In the genomic region with DNA sequence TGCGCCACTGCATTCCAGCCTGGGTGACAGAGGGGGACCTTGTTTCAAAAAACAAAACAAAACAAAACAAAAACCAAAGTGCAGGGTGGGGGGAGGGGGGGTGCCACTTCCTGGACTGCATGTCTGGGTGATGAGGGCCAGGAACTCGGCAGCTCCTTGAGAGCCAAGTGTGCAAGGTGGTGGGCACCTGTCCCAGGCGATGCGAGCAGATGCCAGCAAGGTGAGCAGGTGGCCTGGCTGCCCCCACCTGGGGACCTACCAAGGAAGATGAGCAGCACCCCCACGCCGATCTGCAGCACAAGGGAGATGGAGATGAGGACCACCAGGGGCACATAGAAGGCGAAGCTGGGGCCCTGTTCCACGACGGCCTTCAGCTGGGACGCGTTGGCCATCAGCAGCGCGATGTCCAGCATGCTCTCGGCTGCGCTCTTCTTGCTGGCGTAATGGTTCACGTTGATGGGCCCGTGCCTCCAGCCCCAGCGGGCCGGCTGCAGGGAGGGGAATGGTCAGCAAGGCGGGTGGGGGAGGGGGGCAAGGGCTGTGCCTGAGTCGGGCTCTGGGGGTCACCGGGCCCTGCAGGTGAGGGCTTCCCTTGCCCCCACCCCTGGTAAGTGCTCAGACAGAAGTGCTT, we compare ENCODE assay signal across 11 cellular contexts. TPM values are rescaled to one million over a fixed set of nuclear protein-coding genes. Genes with fewer than 3 reads are reported as not detected.
DNase-seq lines count a peak whose midpoint lies in the region; ATAC-seq and TF ChIP-seq lines count a peak whose summit lies in the region.
"Had no signal": no experiment of that assay in that cellular context is flagged by ENCODE, and none has a peak within 500 bp of the region (broad histone marks: within the 10 kb centered on the region; RNA-seq: fewer than 3 reads in every experiment).

No MANE protein-coding gene starts in this region.

- no peak overlapping the region for H2BK12ac ChIP-seq in trophoblast cell (ENCODE audit: low read length)

- no peaks in the 10 kb centered on the region for H3K9me2 ChIP-seq in PC-3 (replicated peaks; ENCODE audit: low read length)

- H3K4me1 ChIP-seq in CD4-positive, CD25-positive, alpha-beta regulatory T cell (ENCODE audit: control insufficient read depth, insufficient read depth, low read length, poor library complexity, severe bottlenecking), result peaks cover 51% of the 10 kb centered on the region
- peaks cover 6 to 16% of the 10 kb centered on the region in 2 experiments for H3K4me1 ChIP-seq in trophoblast cell (ENCODE audit: control insufficient read depth in 1 of 2, insufficient read depth in 2 of 2, low read length in 2 of 2)
- no peaks in the 10 kb centered on the region for H3K4me1 ChIP-seq in PC-3 (ENCODE audit: insufficient read depth, low read length)

- no CpG with 5 or more reads among the region's 23 CpGs for WGBS in trophoblast cell (ENCODE audit: extremely low coverage, insufficient coverage, insufficient read length)

- H3K36me3 Mint-ChIP-seq in CD4-positive, CD25-positive, alpha-beta regulatory T cell, result peaks cover 9% of the 10 kb centered on the region
- H3K36me3 Mint-ChIP-seq in T-cell, result peaks cover 13% of the 10 kb centered on the region
- H3K36me3 Mint-ChIP-seq in glutamatergic neuron (ENCODE audit: unreplicated experiment), result no peaks in the 10 kb centered on the region

- H3K4ac ChIP-seq in trophoblast cell (ENCODE audit: low read depth, low read length), result no peak overlapping the region

- no peaks in the 10 kb centered on the region for H3K27me3 ChIP-seq in CD4-positive, CD25-positive, alpha-beta regulatory T cell (ENCODE audit: control insufficient read depth, insufficient read depth, low read length)
- H3K27me3 ChIP-seq in trophoblast cell (ENCODE audit: insufficient read depth, low read length), result no peaks in the 10 kb centered on the region
- no peaks in the 10 kb centered on the region for H3K27me3 ChIP-seq in PC-3 (ENCODE audit: low read length)
- H3K27me3 ChIP-seq: brain microvascular endothelial cell had no signal

- H3K79me2 ChIP-seq in trophoblast cell (ENCODE audit: control insufficient read depth, insufficient read depth, low read length, poor library complexity) (no peaks in the 10 kb centered on the region), PC-3 (ENCODE audit: low read length) (no peaks in the 10 kb centered on the region)

- peak overlapping the region; percentile 35 for H3K27ac ChIP-seq in CD4-positive, CD25-positive, alpha-beta regulatory T cell (ENCODE audit: insufficient read depth, low read length, poor library complexity, severe bottlenecking)
- H3K27ac ChIP-seq in trophoblast cell (ENCODE audit: low read depth, low read length) (no peak overlapping the region), PC-3 (ENCODE audit: low read length) (no peak overlapping the region)
- H3K27ac ChIP-seq: brain microvascular endothelial cell had no signal

- no peaks in the 10 kb centered on the region for H4K20me1 ChIP-seq in PC-3 (ENCODE audit: low read length)

- H4K8ac ChIP-seq in trophoblast cell (ENCODE audit: low read depth, low read length), result no peak overlapping the region

- no peak overlapping the region for H3K9ac ChIP-seq in trophoblast cell (ENCODE audit: low read length)
- no peak overlapping the region for H3K9ac ChIP-seq in PC-3 (ENCODE audit: low read length)

- H4K91ac ChIP-seq in trophoblast cell (ENCODE audit: low read depth, low read length), result no peak overlapping the region

- H3K4me1 Mint-ChIP-seq in CD4-positive, CD25-positive, alpha-beta regulatory T cell, result peaks cover 0 to 64% (median 30%) of the 10 kb centered on the region in 4 donors
- H3K4me1 Mint-ChIP-seq in T-cell, result peaks cover 58 to 65% (median 65%) of the 10 kb centered on the region in 3 donors
- peaks cover 17% of the 10 kb centered on the region for H3K4me1 Mint-ChIP-seq in glutamatergic neuron (ENCODE audit: low read depth, unreplicated experiment)

- no peak overlapping the region for H2BK5ac ChIP-seq in trophoblast cell (ENCODE audit: low read depth, low read length, poor library complexity)

- H2BK120ac ChIP-seq in trophoblast cell (ENCODE audit: insufficient read depth, low read length, poor library complexity), result no peak overlapping the region

- no peaks in the 10 kb centered on the region for H3K27me3 Mint-ChIP-seq in CD4-positive, CD25-positive, alpha-beta regulatory T cell
- H3K27me3 Mint-ChIP-seq in T-cell (no peaks in the 10 kb centered on the region), glutamatergic neuron (ENCODE audit: unreplicated experiment) (no peaks in the 10 kb centered on the region)

- intact Hi-C loops in PC-3 (cut with micrococcal nuclease), result no loop called here

- ATAC-seq in CD4-positive, CD25-positive, alpha-beta regulatory T cell (ENCODE audit: low read depth in 2 of 2), result peak in 1 of 2 donors; percentile 41
- ATAC-seq in T-cell (replicated peaks in 1 of 4), result peak; percentile 26 to 62 (median 42)
- no peak for ATAC-seq in GM21529 (IDR thresholded peaks at IDR 0.05; ENCODE audit: unreplicated experiment)
- no peak for ATAC-seq in PC-3
- ATAC-seq: HCT116 had no signal

- H4K12ac ChIP-seq in trophoblast cell (ENCODE audit: low read depth, low read length), result no peak overlapping the region

- no peaks in the 10 kb centered on the region for H3K79me1 ChIP-seq in trophoblast cell (ENCODE audit: low read length)

- POLR2A ChIA-PET in T-cell (lab: Charles Lee), result interaction anchor here in 1 of 2 donors (0.6 kb wide), 1 partner anchor 98 kb away, joined by 3 read pairs; no protein-coding TSS in a partner anchor
- POLR2A ChIA-PET in PC-3 (lab: Charles Lee; ENCODE audit: unreplicated experiment), result no interaction called here

- H3K4me3 Mint-ChIP-seq in CD4-positive, CD25-positive, alpha-beta regulatory T cell, result peak overlapping the region in 3 of 4 donors; percentile 67 to 79 (median 73)
- H3K4me3 Mint-ChIP-seq in T-cell (peak overlapping the region; percentile 52 to 74 (median 70)), glutamatergic neuron (ENCODE audit: unreplicated experiment) (peak overlapping the region; percentile 25)

- H3K18ac ChIP-seq in trophoblast cell (ENCODE audit: low read length), result peak overlapping the region; percentile 7

- H2AFZ ChIP-seq in trophoblast cell (ENCODE audit: insufficient read depth, low read length, poor library complexity) (no peak overlapping the region), PC-3 (ENCODE audit: low read length) (no peak overlapping the region)

- H3K9me3 Mint-ChIP-seq in CD4-positive, CD25-positive, alpha-beta regulatory T cell, result no peaks in the 10 kb centered on the region
- H3K9me3 Mint-ChIP-seq in T-cell, result no peaks in the 10 kb centered on the region
- H3K9me3 Mint-ChIP-seq in glutamatergic neuron (ENCODE audit: unreplicated experiment), result no peaks in the 10 kb centered on the region

- peak overlapping the region; percentile 91 to 95 (median 92) for H3K27ac Mint-ChIP-seq in CD4-positive, CD25-positive, alpha-beta regulatory T cell
- peak overlapping the region; percentile 95 to 96 for H3K27ac Mint-ChIP-seq in T-cell
- no peak overlapping the region for H3K27ac Mint-ChIP-seq in glutamatergic neuron (ENCODE audit: unreplicated experiment)

- peaks cover 24% of the 10 kb centered on the region for H3K36me3 ChIP-seq in CD4-positive, CD25-positive, alpha-beta regulatory T cell (ENCODE audit: control insufficient read depth, insufficient read depth, low read length)
- H3K36me3 ChIP-seq in trophoblast cell (ENCODE audit: control insufficient read depth in 1 of 2, insufficient read depth in 2 of 2, low read length in 2 of 2) (peaks cover 17 to 23% of the 10 kb centered on the region in 2 experiments), PC-3 (ENCODE audit: low read depth, low read length) (no peaks in the 10 kb centered on the region)

- DNase-seq in CD4-positive, CD25-positive, alpha-beta regulatory T cell, result peak in 1 of 3 donors; percentile 67
- DNase-seq in T-cell (peak in 21 of 34 experiments; percentile 22 to 56 (median 36)), glutamatergic neuron (no peak), trophoblast cell (no peak), DMS53 treated with DMSO at 0.1 percent for 48 hours (lab: John Stamatoyannopoulos, UW; ENCODE audit: unreplicated experiment) (no peak), PC-3 (no peak), medulla oblongata (ENCODE audit: extremely low spot score) (no peak)
- DNase-seq: brain microvascular endothelial cell, T1000 had no signal

- no peak overlapping the region for H3K4me2 ChIP-seq in trophoblast cell (ENCODE audit: low read length)
- no peak overlapping the region for H3K4me2 ChIP-seq in PC-3 (ENCODE audit: low read length)

- BruUV-seq in PC-3 (replicated peaks; lab: Mats Ljungman, UMichigan), result no TSS peak

- CTCF ChIA-PET in T-cell (lab: Charles Lee), result interaction anchor here (0.6 to 1.0 kb wide), 2 partner anchors 17 kb away, joined by 3 read pairs; no protein-coding TSS in a partner anchor
- CTCF ChIA-PET in PC-3 (lab: Charles Lee), result no interaction called here

- H3K4me3 ChIP-seq in CD4-positive, CD25-positive, alpha-beta regulatory T cell (ENCODE audit: low read depth, low read length), result no peak overlapping the region
- H3K4me3 ChIP-seq in trophoblast cell (ENCODE audit: low read depth, low read length) (no peak overlapping the region), PC-3 (ENCODE audit: low read length) (no peak overlapping the region)

- no peak overlapping the region for H3K23ac ChIP-seq in trophoblast cell (ENCODE audit: low read length)

- TF ChIP-seq CTCF in glutamatergic neuron (IDR thresholded peaks at IDR 0.05; ENCODE audit: partially characterized antibody, unreplicated experiment) (no peak), PC-3 (conservative IDR thresholded peaks at IDR 0.05; ENCODE audit: low read depth, low read length) (no peak)

- no peaks in the 10 kb centered on the region for H3F3A ChIP-seq in PC-3 (ENCODE audit: low read length, unreplicated experiment)

- no peaks in the 10 kb centered on the region for H3K9me3 ChIP-seq in CD4-positive, CD25-positive, alpha-beta regulatory T cell (ENCODE audit: control insufficient read depth in 2 of 2, low read length in 2 of 2)
- H3K9me3 ChIP-seq in trophoblast cell (ENCODE audit: insufficient read depth, low read depth, low read length) (no peaks in the 10 kb centered on the region), PC-3 (ENCODE audit: low read length) (no peaks in the 10 kb centered on the region)

- H2AK5ac ChIP-seq in trophoblast cell (ENCODE audit: low read length), result no peak overlapping the region

- no peak overlapping the region for H3K14ac ChIP-seq in trophoblast cell (ENCODE audit: low read length)

RNA-seq across cellular contexts. Expression of a gene that starts 7.8 kb away (rescaled TPM):
- total RNA-seq in CD4-positive, CD25-positive, alpha-beta regulatory T cell, result 144 TPM
- 100 to 1,000 TPM in 1 of 4 donors, 10 to 100 TPM in 3; 68.5 to 104 (median 73.2) TPM for polyA plus RNA-seq in CD4-positive, CD25-positive, alpha-beta regulatory T cell
- total RNA-seq in T-cell (100 to 1,000 TPM in 1 of 5 donors, 10 to 100 TPM in 4; 29.2 to 110 (median 32.0) TPM), glutamatergic neuron (ENCODE audit: unreplicated experiment) (29.4 TPM), PC-3 (2014; rRNA removed) (28.8 and 30.5 TPM in 2 replicates)
- 52.0 and 52.5 TPM in 2 replicates for polyA plus RNA-seq in trophoblast cell (2013)

RNA-seq across cellular contexts. Expression of a gene that starts 30.2 kb away (rescaled TPM):
- total RNA-seq in CD4-positive, CD25-positive, alpha-beta regulatory T cell, result 60.0 TPM
- polyA plus RNA-seq in CD4-positive, CD25-positive, alpha-beta regulatory T cell, result 10 to 100 TPM; 64.8 to 89.1 (median 75.3) TPM
- 10 to 100 TPM; 39.7 to 98.5 (median 72.8) TPM for total RNA-seq in T-cell
- 55.8 TPM for total RNA-seq in glutamatergic neuron (ENCODE audit: unreplicated experiment)
- 20.3 and 21.4 TPM in 2 replicates for polyA plus RNA-seq in trophoblast cell (2013)
- total RNA-seq in PC-3 (2014; rRNA removed), result 68.6 and 86.0 TPM in 2 replicates

RNA-seq across cellular contexts. Expression of a gene that starts 57.7 kb away (rescaled TPM):
- 0.22 TPM for total RNA-seq in CD4-positive, CD25-positive, alpha-beta regulatory T cell
- not detected for polyA plus RNA-seq in CD4-positive, CD25-positive, alpha-beta regulatory T cell
- total RNA-seq in T-cell (under 1 TPM; 0.12 to 0.95 (median 0.48) TPM), glutamatergic neuron (ENCODE audit: unreplicated experiment) (336 TPM), PC-3 (2014; rRNA removed) (11.7 and 15.5 TPM in 2 replicates)
- 59.1 and 59.5 TPM in 2 replicates for polyA plus RNA-seq in trophoblast cell (2013)

Comparison
In these comparisons a context has a peak if more than half of its experiments do, and no peak if none do; other contexts are left out.
1. ATAC-seq: peak in T-cell (4 of 4); none in GM21529 (single experiment) and PC-3 (single experiment).
2. DNase-seq: peak in T-cell (21 of 34); none in glutamatergic neuron (single experiment), trophoblast cell (0 of 2), DMS53 treated with DMSO at 0.1 percent for 48 hours (single experiment), PC-3 (single experiment) and medulla oblongata (single experiment).
3. RNA of a gene that starts 57.7 kb away (total RNA-seq): 336 TPM in glutamatergic neuron (single experiment); 11.7 to 15.5 TPM in PC-3, 0.12 to 0.95 TPM in T-cell and 0.22 TPM in CD4-positive, CD25-positive, alpha-beta regulatory T cell (single experiment); every median in the first group is over 10 times any median in the second.
4. Peak in every context shown above with its lines, with median percentiles within 50 percentile points of each other: H3K4me3 Mint-ChIP-seq.